ENCODE assay signal across 8 cellular contexts in genomic region chr10:110414563-110415309, GRCh38.
A peak's percentile ranks its signal among the peaks of the same experiment; 100 is the strongest.
DNase-seq lines count a peak whose midpoint lies in the region; ATAC-seq and TF ChIP-seq lines count a peak whose summit lies in the region.

No MANE protein-coding gene starts in this region.

- no peak for TF ChIP-seq CTCF in GM06990 (IDR thresholded peaks at IDR 0.05; ENCODE audit: insufficient read depth, low read length, poor library complexity, severe bottlenecking)
- TF ChIP-seq CTCF in tibial artery (IDR thresholded peaks at IDR 0.05) = no peak
- no peak for TF ChIP-seq CTCF in vagina (IDR thresholded peaks at IDR 0.05)

- H3K27ac ChIP-seq in tibial artery = no peak overlapping the region
- no peak overlapping the region for H3K27ac ChIP-seq in vagina

- H3K9me3 ChIP-seq in tibial artery = no peaks in the 10 kb centered on the region
- H3K9me3 ChIP-seq in vagina = no peaks in the 10 kb centered on the region

- no peak for TF ChIP-seq POLR2A in vagina (IDR thresholded peaks at IDR 0.05)

- intact Hi-C loops in head of caudate nucleus (cut with DNase I) (no loop called here), tibial artery (cut with DNase I; ENCODE audit: low total_unique reads) (no loop called here), vagina (cut with DNase I) (no loop called here)

- peak; percentile 89 for DNase-seq in GM06990 (ENCODE audit: extremely low read depth, insufficient read length)
- DNase-seq in LoVo (ENCODE audit: low spot score) = peak; percentile 85
- peak; percentile 82 to 93 for DNase-seq in activated CD8-positive, alpha-beta memory T cell treated with anti-CD3 and anti-CD28 coated beads for 4 hours (ENCODE audit: low read depth in 2 of 2)
- peak; percentile 27 to 91 (median 69) for DNase-seq in head of caudate nucleus
- peak; percentile 82 for DNase-seq in stimulated activated CD8-positive, alpha-beta memory T cell treated with anti-CD3 and anti-CD28 coated beads, Interleukin-12 subunit alpha, Interleukin-12 subunit beta, amount 100 ng/mL, for 1 hour (ENCODE audit: low read depth)
- no peak for DNase-seq in tibial artery
- DNase-seq in vagina (ENCODE audit: extremely low spot score in 2 of 2) = no peak

- no peaks in the 10 kb centered on the region for H3K36me3 ChIP-seq in GM06990 (ENCODE audit: control insufficient read depth, insufficient read depth, low read length)
- H3K36me3 ChIP-seq in tibial artery = no peaks in the 10 kb centered on the region
- H3K36me3 ChIP-seq in vagina = no peaks in the 10 kb centered on the region

- no peaks in the 10 kb centered on the region for H3K27me3 ChIP-seq in GM06990 (replicated peaks; ENCODE audit: control insufficient read depth, insufficient read depth, low read length)
- no peaks in the 10 kb centered on the region for H3K27me3 ChIP-seq in tibial artery
- H3K27me3 ChIP-seq in vagina = no peaks in the 10 kb centered on the region

- H3K4me1 ChIP-seq in tibial artery = peaks cover 0 to 21% (median 11%) of the 10 kb centered on the region in 4 donors
- H3K4me1 ChIP-seq in vagina = peaks cover 28% of the 10 kb centered on the region

- ATAC-seq in GM21825 (IDR thresholded peaks at IDR 0.05; ENCODE audit: unreplicated experiment) = peak; percentile 89

- no peak overlapping the region for H3K4me3 ChIP-seq in GM06990 (replicated peaks; ENCODE audit: low read depth, low read length)
- no peak overlapping the region for H3K4me3 ChIP-seq in tibial artery
- H3K4me3 ChIP-seq in vagina = no peak overlapping the region

Comparison
In these comparisons a context has a peak if more than half of its experiments do, and no peak if none do; other contexts are left out.
1. DNase-seq: peak in GM06990 (single experiment), LoVo (single experiment), activated CD8-positive, alpha-beta memory T cell treated with anti-CD3 and anti-CD28 coated beads for 4 hours (2 of 2), head of caudate nucleus (42 of 42) and stimulated activated CD8-positive, alpha-beta memory T cell treated with anti-CD3 and anti-CD28 coated beads, Interleukin-12 subunit alpha, Interleukin-12 subunit beta, amount 100 ng/mL, for 1 hour (single experiment); none in tibial artery (0 of 2) and vagina (0 of 2).